31 cellular contexts compared by ENCODE assay signal in genomic region chr14:59238242-59238641, GRCh38. TPM values are rescaled to one million over a fixed set of nuclear protein-coding genes. Genes with fewer than 3 reads are reported as not detected.
A peak's percentile ranks its signal among the peaks of the same experiment; 100 is the strongest.
DNase-seq lines count a peak whose midpoint lies in the region; ATAC-seq and TF ChIP-seq lines count a peak whose summit lies in the region.
"Had no signal": no experiment of that assay in that cellular context is flagged by ENCODE, and none has a peak within 500 bp of the region (broad histone marks: within the 10 kb centered on the region; RNA-seq: fewer than 3 reads in every experiment).

No MANE protein-coding gene starts in this region.

- TF ChIP-seq POLR2A in heart left ventricle (IDR thresholded peaks at IDR 0.05): no peak

- peak in 3 of 4 donors; percentile 36 to 42 (median 38) for ATAC-seq in heart left ventricle
- no peak for ATAC-seq in omental fat pad (ENCODE audit: low FRiP score)
- ATAC-seq in HG02973 (IDR thresholded peaks at IDR 0.05; ENCODE audit: unreplicated experiment): no peak
- ATAC-seq: A549; activated CD8-positive, alpha-beta T cell treated with anti-CD3 and anti-CD28 coated beads, Interleukin-2, amount 10 ng/mL, durations not matched to agents 7 days and 5 days; CD8-positive, alpha-beta T cell; left lobe of liver; natural killer cell treated with Interleukin-12 subunit alpha and Interleukin-12 subunit beta and Interleukin-15 and Interleukin-18, amount 100 ng/mL, for 72 hours; pancreas had no signal

- peak; percentile 63 for DNase-seq in NCI-H69 (lab: John Stamatoyannopoulos, UW)
- no peak for DNase-seq in heart left ventricle
- DNase-seq in omental fat pad (ENCODE audit: low spot score): no peak
- DNase-seq in chondrocyte (ENCODE audit: low spot score): no peak
- no peak for DNase-seq in kidney glomerular epithelial cell (lab: John Stamatoyannopoulos, UW)
- DNase-seq: activated CD8-positive, alpha-beta T cell treated with anti-CD3 and anti-CD28 coated beads, Interleukin-2, amount 10 ng/mL, durations not matched to agents 7 days and 5 days; amygdala; CD8-positive, alpha-beta T cell; esophagus squamous epithelium; GOT3; HFFc6; hypothalamus; immature natural killer cell; midbrain; NCI-H226; pancreas; stimulated activated CD4-positive, alpha-beta T cell treated with anti-CD3 and anti-CD28 coated beads, Interleukin-15, amount 100 ng/mL, for 24 hours; stimulated activated naive CD4-positive, alpha-beta T cell; testis had no signal

- 45 to 53% (median 48%) methylated on average over 5 of the region's 5 CpGs for WGBS in heart left ventricle, 4 donors

- no peaks in the 10 kb centered on the region for H3K9me2 ChIP-seq in DOHH2 (replicated peaks; ENCODE audit: control insufficient read depth, low read length)

- H3K4me1 Mint-ChIP-seq in nephron (peaks cover 53% of the 10 kb centered on the region), chondrocyte (ENCODE audit: low read depth) (peaks cover 24% of the 10 kb centered on the region)

- TF ChIP-seq CTCF in DOHH2 (IDR thresholded peaks at IDR 0.05; ENCODE audit: low read depth, low read length, poor library complexity, severe bottlenecking) (no peak), heart left ventricle (IDR thresholded peaks at IDR 0.05) (no peak), nephron (IDR thresholded peaks at IDR 0.05; ENCODE audit: unreplicated experiment in 3 of 3) (no peak), omental fat pad (IDR thresholded peaks at IDR 0.05) (no peak), chondrocyte (IDR thresholded peaks at IDR 0.05) (no peak)

- H3K4me3 Mint-ChIP-seq in nephron (no peak overlapping the region), chondrocyte (ENCODE audit: unreplicated experiment) (no peak overlapping the region)
- H3K4me3 Mint-ChIP-seq: activated CD8-positive, alpha-beta T cell treated with anti-CD3 and anti-CD28 coated beads, Interleukin-2, amount 10 ng/mL, durations not matched to agents 7 days and 5 days; activated naive CD4-positive, alpha-beta T cell treated with anti-CD3 and anti-CD28 coated beads, Interleukin-2, amount 50 U/mL, for 24 hours; B cell; CD8-positive, alpha-beta T cell; dendritic cell treated with granulocyte-macrophage colony-stimulating factor and Interleukin-4, amounts not matched to agents 40 ng/mL and 50 ng/mL, for 4 days; HFFc6; immature natural killer cell; natural killer cell treated with Interleukin-12 subunit alpha and Interleukin-12 subunit beta and Interleukin-15 and Interleukin-18, amount 100 ng/mL, for 72 hours; T-helper 1 cell treated with Interleukin-12 subunit alpha and Interleukin-12 subunit beta and Interleukin-4 antibody, amounts not matched to agents 30 μg/mL and 1 μg/mL, for 36 hours had no signal

- H3K9me3 Mint-ChIP-seq in nephron (peaks cover 22% of the 10 kb centered on the region), chondrocyte (ENCODE audit: low read depth) (peaks cover 8% of the 10 kb centered on the region)
- H3K9me3 Mint-ChIP-seq: activated naive CD4-positive, alpha-beta T cell treated with anti-CD3 and anti-CD28 coated beads, Interleukin-2, amount 50 U/mL, for 24 hours; activated T-helper 2 cell treated with anti-CD3 and anti-CD28 coated beads, Interferon-gamma antibody, Interleukin-2, Interleukin-4, amounts not matched to agents 10 μg/mL and 5 μg/mL and 100 μg/mL, durations not matched to agents 14 hours and 24 hours and 36 hours; CD8-positive, alpha-beta T cell; dendritic cell treated with granulocyte-macrophage colony-stimulating factor and Interleukin-4, amounts not matched to agents 40 ng/mL and 50 ng/mL, for 4 days; HFFc6; natural killer cell treated with Interleukin-12 subunit alpha and Interleukin-12 subunit beta and Interleukin-15 and Interleukin-18, amount 100 ng/mL, for 72 hours; T-helper 1 cell treated with Interleukin-12 subunit alpha and Interleukin-12 subunit beta and Interleukin-4 antibody, amounts not matched to agents 30 μg/mL and 1 μg/mL, for 36 hours had no signal

- H3K79me2 ChIP-seq in DOHH2 (ENCODE audit: control insufficient read depth, low read length): peaks cover 98% of the 10 kb centered on the region

- H3K27me3 Mint-ChIP-seq in nephron (ENCODE audit: low read depth): no peaks in the 10 kb centered on the region
- H3K27me3 Mint-ChIP-seq in chondrocyte (ENCODE audit: low read depth): no peaks in the 10 kb centered on the region
- H3K27me3 Mint-ChIP-seq: activated naive CD4-positive, alpha-beta T cell treated with anti-CD3 and anti-CD28 coated beads, Interleukin-2, amount 50 U/mL, for 24 hours; B cell; dendritic cell treated with granulocyte-macrophage colony-stimulating factor and Interleukin-4, amounts not matched to agents 40 ng/mL and 50 ng/mL, for 4 days; natural killer cell treated with Interleukin-12 subunit alpha and Interleukin-12 subunit beta and Interleukin-15 and Interleukin-18, amount 100 ng/mL, for 72 hours had no signal

- H3K4me3 ChIP-seq in DOHH2 (ENCODE audit: low read length) (no peak overlapping the region), heart left ventricle (no peak overlapping the region)
- H3K4me3 ChIP-seq: A549, esophagus squamous epithelium, pancreas, testis, vagina had no signal

- intact Hi-C loops in heart left ventricle (cut with DNase I): no loop called here

- H3K36me3 Mint-ChIP-seq in nephron (ENCODE audit: low read depth) (peaks cover 20% of the 10 kb centered on the region), chondrocyte (ENCODE audit: low read depth) (peaks cover 2% of the 10 kb centered on the region)
- H3K36me3 Mint-ChIP-seq: CD8-positive, alpha-beta T cell; immature natural killer cell; natural killer cell treated with Interleukin-12 subunit alpha and Interleukin-12 subunit beta and Interleukin-15 and Interleukin-18, amount 100 ng/mL, for 72 hours had no signal

- H3K4me1 ChIP-seq in DOHH2 (ENCODE audit: control insufficient read depth, low read length) (peaks cover 41% of the 10 kb centered on the region), heart left ventricle (peaks cover 3 to 72% (median 45%) of the 10 kb centered on the region in 12 donors)
- H3K4me1 ChIP-seq: A549, pancreas had no signal

- H3K9me3 ChIP-seq in DOHH2 (ENCODE audit: control insufficient read depth, insufficient read depth, low read length) (no peaks in the 10 kb centered on the region), heart left ventricle (no peaks in the 10 kb centered on the region)
- H3K9me3 ChIP-seq: A549, esophagus squamous epithelium, pancreas, testis, vagina had no signal

- H3K27ac ChIP-seq in DOHH2 (ENCODE audit: low read depth, low read length): no peak overlapping the region
- H3K27ac ChIP-seq in heart left ventricle: peak overlapping the region in 8 of 12 donors; percentile 14 to 54 (median 23)
- H3K27ac ChIP-seq: A549, esophagus squamous epithelium, pancreas, testis, vagina had no signal

- H3K27ac Mint-ChIP-seq in nephron: peak overlapping the region in 2 of 3 experiments; percentile 18 to 30
- H3K27ac Mint-ChIP-seq in chondrocyte (ENCODE audit: unreplicated experiment): no peak overlapping the region
- H3K27ac Mint-ChIP-seq: activated CD8-positive, alpha-beta T cell treated with anti-CD3 and anti-CD28 coated beads, Interleukin-2, amount 10 ng/mL, durations not matched to agents 7 days and 5 days; activated naive CD4-positive, alpha-beta T cell treated with anti-CD3 and anti-CD28 coated beads, Interleukin-2, amount 50 U/mL, for 24 hours; activated T-helper 2 cell treated with anti-CD3 and anti-CD28 coated beads, Interferon-gamma antibody, Interleukin-2, Interleukin-4, amounts not matched to agents 10 μg/mL and 5 μg/mL and 100 μg/mL, durations not matched to agents 14 hours and 24 hours and 36 hours; B cell; CD8-positive, alpha-beta T cell; dendritic cell treated with granulocyte-macrophage colony-stimulating factor and Interleukin-4, amounts not matched to agents 40 ng/mL and 50 ng/mL, for 4 days; HFFc6; immature natural killer cell; natural killer cell treated with Interleukin-12 subunit alpha and Interleukin-12 subunit beta and Interleukin-15 and Interleukin-18, amount 100 ng/mL, for 72 hours; T-helper 1 cell treated with Interleukin-12 subunit alpha and Interleukin-12 subunit beta and Interleukin-4 antibody, amounts not matched to agents 30 μg/mL and 1 μg/mL, for 36 hours had no signal

- no peaks in the 10 kb centered on the region for H3F3A ChIP-seq in DOHH2 (ENCODE audit: control insufficient read depth, insufficient read depth)

- peak overlapping the region; percentile 8 for H3K4me2 ChIP-seq in DOHH2 (ENCODE audit: low read length)
- H3K4me2 ChIP-seq: A549 had no signal

- peaks cover 5% of the 10 kb centered on the region; the same call in 1 of the 2 replicates for H4K20me1 ChIP-seq in DOHH2 (ENCODE audit: control insufficient read depth, insufficient read depth, low read depth, low read length)

- peaks cover under 1% of the 10 kb centered on the region; the same call in 1 of the 2 replicates for H3K36me3 ChIP-seq in DOHH2 (ENCODE audit: control insufficient read depth, low read length)
- no peaks in the 10 kb centered on the region for H3K36me3 ChIP-seq in heart left ventricle
- H3K36me3 ChIP-seq: esophagus squamous epithelium, pancreas, vagina had no signal

- no peaks in the 10 kb centered on the region for H3K27me3 ChIP-seq in DOHH2 (ENCODE audit: control insufficient read depth, low read length)
- H3K27me3 ChIP-seq in heart left ventricle: no peaks in the 10 kb centered on the region
- H3K27me3 ChIP-seq: esophagus squamous epithelium, pancreas, testis, vagina had no signal

RNA-seq across cellular contexts. Expression of gene DAAM1, which starts 49.8 kb away (rescaled TPM):
- total RNA-seq in heart left ventricle (10 to 100 TPM; 35.1 to 92.6 (median 68.4) TPM), omental fat pad (10 to 100 TPM; 49.8 to 73.6 (median 51.6) TPM), chondrocyte (24.1 to 40.7 TPM (median 25.1 TPM) in 3 replicates)
- polyA plus RNA-seq in heart left ventricle: 10 to 100 TPM; 18.2 to 58.3 TPM

Comparison
In these comparisons a context has a peak if more than half of its experiments do, and no peak if none do; other contexts are left out.
1. ATAC-seq: peak in heart left ventricle (3 of 4); none in omental fat pad (single experiment) and HG02973 (single experiment).